Comparison of ENCODE assay signal across 12 cellular contexts in genomic region chr11:57312511-57313021, GRCh38. TPM values are rescaled to one million over a fixed set of nuclear protein-coding genes. Genes with fewer than 3 reads are reported as not detected.
DNase-seq lines count a peak whose midpoint lies in the region; ATAC-seq and TF ChIP-seq lines count a peak whose summit lies in the region.
"Had no signal": no experiment of that assay in that cellular context is flagged by ENCODE, and none has a peak within 500 bp of the region (broad histone marks: within the 10 kb centered on the region; RNA-seq: fewer than 3 reads in every experiment).

No MANE protein-coding gene starts in this region.

- H3K9ac ChIP-seq in endodermal cell (ENCODE audit: extremely low read depth, low read length, poor library complexity, severe bottlenecking), result no peak overlapping the region

- peak overlapping the region; percentile 77 for H3K4me3 Mint-ChIP-seq in HFFc6
- H3K4me3 Mint-ChIP-seq in endodermal cell, result no peak overlapping the region
- no peak overlapping the region for H3K4me3 Mint-ChIP-seq in osteocyte (ENCODE audit: unreplicated experiment)
- H3K4me3 Mint-ChIP-seq in activated T-cell treated with anti-CD3 and anti-CD28 coated beads, Interleukin-2, amount 50 U/mL, for 24 hours, result no peak overlapping the region
- H3K4me3 Mint-ChIP-seq: neural crest cell had no signal

- H3K36me3 Mint-ChIP-seq in HFFc6 (ENCODE audit: low read depth) (peaks cover 24% of the 10 kb centered on the region), endodermal cell (ENCODE audit: low read depth) (peaks cover 37% of the 10 kb centered on the region), osteocyte (ENCODE audit: unreplicated experiment) (peaks cover 35% of the 10 kb centered on the region)
- H3K36me3 Mint-ChIP-seq in activated T-cell treated with anti-CD3 and anti-CD28 coated beads, Interleukin-2, amount 50 U/mL, for 24 hours (ENCODE audit: low read depth), result peaks cover 31% of the 10 kb centered on the region

- H3K9me3 Mint-ChIP-seq in HFFc6 (no peaks in the 10 kb centered on the region), endodermal cell (no peaks in the 10 kb centered on the region), osteocyte (ENCODE audit: unreplicated experiment) (no peaks in the 10 kb centered on the region)
- H3K9me3 Mint-ChIP-seq in activated T-cell treated with anti-CD3 and anti-CD28 coated beads, Interleukin-2, amount 50 U/mL, for 24 hours, result no peaks in the 10 kb centered on the region
- H3K9me3 Mint-ChIP-seq: neural crest cell had no signal

- H3K4me1 Mint-ChIP-seq in HFFc6 (ENCODE audit: low read depth) (peaks cover 47% of the 10 kb centered on the region), endodermal cell (peaks cover 13% of the 10 kb centered on the region), osteocyte (ENCODE audit: unreplicated experiment) (peaks cover 43% of the 10 kb centered on the region)
- peaks cover 18% of the 10 kb centered on the region for H3K4me1 Mint-ChIP-seq in activated T-cell treated with anti-CD3 and anti-CD28 coated beads, Interleukin-2, amount 50 U/mL, for 24 hours (ENCODE audit: low read depth)

- no peaks in the 10 kb centered on the region for H3K27me3 ChIP-seq in endodermal cell (ENCODE audit: control insufficient read depth, insufficient read depth, low read length, poor library complexity, severe bottlenecking)

- ATAC-seq in GM19395 (IDR thresholded peaks at IDR 0.05; ENCODE audit: unreplicated experiment), result no peak

- WGBS in endodermal cell (ENCODE audit: insufficient coverage in 1 of 2, insufficient read length in 1 of 2), 2 experiments, result 95 to 100% methylated on average over 7 to 10 of the region's 10 CpGs

- no peaks in the 10 kb centered on the region for H3K9me3 ChIP-seq in endodermal cell (ENCODE audit: control insufficient read depth, low read length)

- no peaks in the 10 kb centered on the region for H3K4me1 ChIP-seq in endodermal cell (ENCODE audit: control insufficient read depth, insufficient read depth, low read length)

- DNase-seq in HFFc6, result no peak
- DNase-seq in endodermal cell, result no peak
- no peak for DNase-seq in osteocyte (ENCODE audit: extremely low spot score, unreplicated experiment)
- DNase-seq in putamen (ENCODE audit: low spot score), result no peak
- no peak for DNase-seq in activated T-cell treated with anti-CD3 and anti-CD28 coated beads, Interleukin-2, amount 50 U/mL, for 24 hours
- DNase-seq in effector CD8-positive, alpha-beta T cell (lab: John Stamatoyannopoulos, UW), result no peak
- DNase-seq: head of caudate nucleus; NCI-H446; stimulated activated CD4-positive, alpha-beta T cell treated with anti-CD3 and anti-CD28 coated beads, Interleukin-4, amount 100 ng/mL, for 4 hours had no signal

- H3K36me3 ChIP-seq in endodermal cell (ENCODE audit: control insufficient read depth, insufficient read depth, low read length), result peaks cover 59% of the 10 kb centered on the region

- peak overlapping the region; percentile 73 for H3K27ac ChIP-seq in 22Rv1
- H3K27ac ChIP-seq in endodermal cell (ENCODE audit: low read depth, low read length), result no peak overlapping the region

- no peak overlapping the region for H3K4me3 ChIP-seq in endodermal cell (ENCODE audit: low read length)

- H3K27ac Mint-ChIP-seq in HFFc6 (peak overlapping the region; percentile 92), endodermal cell (peak overlapping the region; percentile 80), osteocyte (ENCODE audit: unreplicated experiment) (peak overlapping the region; percentile 81)
- no peak overlapping the region for H3K27ac Mint-ChIP-seq in activated T-cell treated with anti-CD3 and anti-CD28 coated beads, Interleukin-2, amount 50 U/mL, for 24 hours

- peaks cover 4% of the 10 kb centered on the region; the same call in 1 of the 2 replicates for H3K27me3 Mint-ChIP-seq in HFFc6 (ENCODE audit: insufficient read depth)
- no peaks in the 10 kb centered on the region for H3K27me3 Mint-ChIP-seq in endodermal cell (ENCODE audit: insufficient read depth)
- H3K27me3 Mint-ChIP-seq in osteocyte (ENCODE audit: unreplicated experiment), result no peaks in the 10 kb centered on the region
- H3K27me3 Mint-ChIP-seq in activated T-cell treated with anti-CD3 and anti-CD28 coated beads, Interleukin-2, amount 50 U/mL, for 24 hours, result no peaks in the 10 kb centered on the region

- TF ChIP-seq CTCF in 22Rv1 (IDR thresholded peaks at IDR 0.05), result no peak
- TF ChIP-seq CTCF in HFFc6 (IDR thresholded peaks at IDR 0.05), result no peak
- no peak for TF ChIP-seq CTCF in endodermal cell (conservative IDR thresholded peaks at IDR 0.05)
- no peak for TF ChIP-seq CTCF in osteocyte (IDR thresholded peaks at IDR 0.05)

RNA-seq across cellular contexts. Expression of gene TNKS1BP1, which starts 12.2 kb away (rescaled TPM):
- 100 to 1,000 TPM; 118 to 134 (median 123) TPM for total RNA-seq in HFFc6 (2021; fragmentation: NEBNext Ultra II Directional; extraction: Animal tissue kit (Norgen Biotek cat#: 25700))
- 10 to 100 TPM; 60.4 to 73.8 TPM for total RNA-seq in endodermal cell
- 107 TPM for polyA plus RNA-seq in endodermal cell (2013, experiment 1 of 2)
- polyA plus RNA-seq in endodermal cell (2013, experiment 2 of 2), result 101 TPM
- 152 and 169 TPM in 2 replicates for total RNA-seq in osteocyte

RNA-seq across cellular contexts. Expression of gene SSRP1, which starts 23.1 kb away (rescaled TPM):
- total RNA-seq in HFFc6 (2021; fragmentation: NEBNext Ultra II Directional; extraction: Animal tissue kit (Norgen Biotek cat#: 25700)), result 100 to 1,000 TPM in 5 of 6 experiments, 10 to 100 TPM in 1; 84.0 to 141 (median 133) TPM
- 100 to 1,000 TPM; 145 to 182 TPM for total RNA-seq in endodermal cell
- 235 TPM for polyA plus RNA-seq in endodermal cell (2013, experiment 1 of 2)
- 227 TPM for polyA plus RNA-seq in endodermal cell (2013, experiment 2 of 2)
- 97.4 and 99.4 TPM in 2 replicates for total RNA-seq in osteocyte

RNA-seq across cellular contexts. Expression of gene P2RX3, which starts 25.6 kb away (rescaled TPM):
- total RNA-seq in HFFc6 (2021; fragmentation: NEBNext Ultra II Directional; extraction: Animal tissue kit (Norgen Biotek cat#: 25700)), result not detected
- total RNA-seq in endodermal cell, result not detected
- 45.8 TPM for polyA plus RNA-seq in endodermal cell (2013, experiment 1 of 2)
- 37.0 TPM for polyA plus RNA-seq in endodermal cell (2013, experiment 2 of 2)
- not detected in 2 replicates for total RNA-seq in osteocyte
